ENCODE assay signal across 1 cellular context in genomic region chr16:70438325-70438982, GRCh38.
TF ChIP-seq lines count a peak whose summit lies in the region.

No MANE protein-coding gene starts in this region.

TF ChIP-seq in HepG2, 621 proteins besides CTCF, POLR2A, EP300 and RAD21 (continued from another document and continues in another):
- no peak for TF ChIP-seq ZGPAT (CRISPR knock-in tag; IDR thresholded peaks at IDR 0.05)
- TF ChIP-seq TCF12 (IDR thresholded peaks at IDR 0.05) = no peak
- TF ChIP-seq TCF12 (CRISPR knock-in tag; IDR thresholded peaks at IDR 0.05) = no peak
- no peak for TF ChIP-seq ZEB1 (IDR thresholded peaks at IDR 0.05; ENCODE audit: insufficient replicate concordance, low read depth)
- TF ChIP-seq ZNF414 (CRISPR knock-in tag; IDR thresholded peaks at IDR 0.05) = no peak
- no peak for TF ChIP-seq RNF2 (conservative IDR thresholded peaks at IDR 0.05; ENCODE audit: low read depth)
- TF ChIP-seq, protein P1, sequence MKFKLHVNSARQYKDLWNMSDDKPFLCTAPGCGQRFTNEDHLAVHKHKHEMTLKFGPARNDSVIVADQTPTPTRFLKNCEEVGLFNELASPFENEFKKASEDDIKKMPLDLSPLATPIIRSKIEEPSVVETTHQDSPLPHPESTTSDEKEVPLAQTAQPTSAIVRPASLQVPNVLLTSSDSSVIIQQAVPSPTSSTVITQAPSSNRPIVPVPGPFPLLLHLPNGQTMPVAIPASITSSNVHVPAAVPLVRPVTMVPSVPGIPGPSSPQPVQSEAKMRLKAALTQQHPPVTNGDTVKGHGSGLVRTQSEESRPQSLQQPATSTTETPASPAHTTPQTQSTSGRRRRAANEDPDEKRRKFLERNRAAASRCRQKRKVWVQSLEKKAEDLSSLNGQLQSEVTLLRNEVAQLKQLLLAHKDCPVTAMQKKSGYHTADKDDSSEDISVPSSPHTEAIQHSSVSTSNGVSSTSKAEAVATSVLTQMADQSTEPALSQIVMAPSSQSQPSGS (CRISPR knock-in tag; IDR thresholded peaks at IDR 0.05) = no peak
- TF ChIP-seq ZSCAN20 (CRISPR knock-in tag; IDR thresholded peaks at IDR 0.05; ENCODE audit: borderline replicate concordance) = no peak
- TF ChIP-seq GFI1 (CRISPR knock-in tag; IDR thresholded peaks at IDR 0.05; ENCODE audit: borderline replicate concordance) = 0 out of 2 replicates have a peak, but pooled peaks have one; percentile 6
- no peak for TF ChIP-seq ZXDC (CRISPR knock-in tag; IDR thresholded peaks at IDR 0.05)
- no peak for TF ChIP-seq PRMT3 (CRISPR knock-in tag; IDR thresholded peaks at IDR 0.05; ENCODE audit: borderline replicate concordance, low read depth)
- TF ChIP-seq ZNF354B (CRISPR knock-in tag; IDR thresholded peaks at IDR 0.05) = no peak
- TF ChIP-seq PRDM15 (CRISPR knock-in tag; IDR thresholded peaks at IDR 0.05) = no peak
- TF ChIP-seq HNRNPUL1 (IDR thresholded peaks at IDR 0.05; ENCODE audit: low read depth, low read length) = no peak
- TF ChIP-seq, protein P2, sequence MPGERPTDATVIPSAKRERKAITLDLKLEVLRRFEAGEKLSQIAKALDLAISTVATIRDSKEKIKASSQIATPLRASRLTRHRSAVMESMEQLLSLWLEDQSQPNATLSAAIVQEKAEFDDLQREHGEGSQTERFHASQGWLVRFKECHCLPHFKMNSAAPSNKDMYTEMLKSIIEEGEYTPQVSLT (CRISPR knock-in tag; IDR thresholded peaks at IDR 0.05; ENCODE audit: borderline replicate concordance, low read depth) = no peak
- TF ChIP-seq, protein P3, sequence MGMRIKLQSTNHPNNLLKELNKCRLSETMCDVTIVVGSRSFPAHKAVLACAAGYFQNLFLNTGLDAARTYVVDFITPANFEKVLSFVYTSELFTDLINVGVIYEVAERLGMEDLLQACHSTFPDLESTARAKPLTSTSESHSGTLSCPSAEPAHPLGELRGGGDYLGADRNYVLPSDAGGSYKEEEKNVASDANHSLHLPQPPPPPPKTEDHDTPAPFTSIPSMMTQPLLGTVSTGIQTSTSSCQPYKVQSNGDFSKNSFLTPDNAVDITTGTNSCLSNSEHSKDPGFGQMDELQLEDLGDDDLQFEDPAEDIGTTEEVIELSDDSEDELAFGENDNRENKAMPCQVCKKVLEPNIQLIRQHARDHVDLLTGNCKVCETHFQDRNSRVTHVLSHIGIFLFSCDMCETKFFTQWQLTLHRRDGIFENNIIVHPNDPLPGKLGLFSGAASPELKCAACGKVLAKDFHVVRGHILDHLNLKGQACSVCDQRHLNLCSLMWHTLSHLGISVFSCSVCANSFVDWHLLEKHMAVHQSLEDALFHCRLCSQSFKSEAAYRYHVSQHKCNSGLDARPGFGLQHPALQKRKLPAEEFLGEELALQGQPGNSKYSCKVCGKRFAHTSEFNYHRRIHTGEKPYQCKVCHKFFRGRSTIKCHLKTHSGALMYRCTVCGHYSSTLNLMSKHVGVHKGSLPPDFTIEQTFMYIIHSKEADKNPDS (CRISPR knock-in tag; IDR thresholded peaks at IDR 0.05) = no peak
- TF ChIP-seq ZNF556 (CRISPR knock-in tag; IDR thresholded peaks at IDR 0.05; ENCODE audit: borderline replicate concordance) = no peak
- no peak for TF ChIP-seq SNRNP70 (IDR thresholded peaks at IDR 0.05; ENCODE audit: low read depth, low read length)
- TF ChIP-seq KDM5B (CRISPR knock-in tag; IDR thresholded peaks at IDR 0.05; ENCODE audit: borderline replicate concordance) = no peak
- TF ChIP-seq LRRFIP1 (CRISPR knock-in tag; conservative IDR thresholded peaks at IDR 0.05) = no peak
- no peak for TF ChIP-seq RXRB (CRISPR knock-in tag; IDR thresholded peaks at IDR 0.05; ENCODE audit: borderline replicate concordance)
- no peak for TF ChIP-seq ZBTB21 (CRISPR knock-in tag; IDR thresholded peaks at IDR 0.05)
- no peak for TF ChIP-seq NCOA5 (CRISPR knock-in tag; IDR thresholded peaks at IDR 0.05)
- TF ChIP-seq, protein P4, sequence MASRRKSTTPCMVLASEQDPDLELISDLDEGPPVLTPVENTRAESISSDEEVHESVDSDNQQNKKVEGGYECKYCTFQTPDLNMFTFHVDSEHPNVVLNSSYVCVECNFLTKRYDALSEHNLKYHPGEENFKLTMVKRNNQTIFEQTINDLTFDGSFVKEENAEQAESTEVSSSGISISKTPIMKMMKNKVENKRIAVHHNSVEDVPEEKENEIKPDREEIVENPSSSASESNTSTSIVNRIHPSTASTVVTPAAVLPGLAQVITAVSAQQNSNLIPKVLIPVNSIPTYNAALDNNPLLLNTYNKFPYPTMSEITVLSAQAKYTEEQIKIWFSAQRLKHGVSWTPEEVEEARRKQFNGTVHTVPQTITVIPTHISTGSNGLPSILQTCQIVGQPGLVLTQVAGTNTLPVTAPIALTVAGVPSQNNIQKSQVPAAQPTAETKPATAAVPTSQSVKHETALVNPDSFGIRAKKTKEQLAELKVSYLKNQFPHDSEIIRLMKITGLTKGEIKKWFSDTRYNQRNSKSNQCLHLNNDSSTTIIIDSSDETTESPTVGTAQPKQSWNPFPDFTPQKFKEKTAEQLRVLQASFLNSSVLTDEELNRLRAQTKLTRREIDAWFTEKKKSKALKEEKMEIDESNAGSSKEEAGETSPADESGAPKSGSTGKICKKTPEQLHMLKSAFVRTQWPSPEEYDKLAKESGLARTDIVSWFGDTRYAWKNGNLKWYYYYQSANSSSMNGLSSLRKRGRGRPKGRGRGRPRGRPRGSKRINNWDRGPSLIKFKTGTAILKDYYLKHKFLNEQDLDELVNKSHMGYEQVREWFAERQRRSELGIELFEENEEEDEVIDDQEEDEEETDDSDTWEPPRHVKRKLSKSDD (CRISPR knock-in tag; IDR thresholded peaks at IDR 0.05; ENCODE audit: low read depth) = no peak
- TF ChIP-seq ZNF570 (CRISPR knock-in tag; IDR thresholded peaks at IDR 0.05; ENCODE audit: borderline replicate concordance) = no peak
- TF ChIP-seq RXRA (CRISPR knock-in tag; IDR thresholded peaks at IDR 0.05) = no peak
- TF ChIP-seq FOSL2 (CRISPR knock-in tag; IDR thresholded peaks at IDR 0.05) = no peak
- no peak for TF ChIP-seq BRCA1 (CRISPR knock-in tag; IDR thresholded peaks at IDR 0.05)
- TF ChIP-seq ZNF460 (CRISPR knock-in tag; IDR thresholded peaks at IDR 0.05; ENCODE audit: borderline replicate concordance) = no peak
- TF ChIP-seq ZNF672 (CRISPR knock-in tag; IDR thresholded peaks at IDR 0.05) = no peak
- TF ChIP-seq U2AF1 (optimal IDR thresholded peaks at IDR 0.05; ENCODE audit: low read depth, low read length) = no peak
- TF ChIP-seq DPF2 (CRISPR knock-in tag; IDR thresholded peaks at IDR 0.05; ENCODE audit: borderline replicate concordance, low read depth) = no peak
- TF ChIP-seq, protein P5, sequence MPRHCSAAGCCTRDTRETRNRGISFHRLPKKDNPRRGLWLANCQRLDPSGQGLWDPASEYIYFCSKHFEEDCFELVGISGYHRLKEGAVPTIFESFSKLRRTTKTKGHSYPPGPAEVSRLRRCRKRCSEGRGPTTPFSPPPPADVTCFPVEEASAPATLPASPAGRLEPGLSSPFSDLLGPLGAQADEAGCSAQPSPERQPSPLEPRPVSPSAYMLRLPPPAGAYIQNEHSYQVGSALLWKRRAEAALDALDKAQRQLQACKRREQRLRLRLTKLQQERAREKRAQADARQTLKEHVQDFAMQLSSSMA (CRISPR knock-in tag; IDR thresholded peaks at IDR 0.05) = no peak
- no peak for TF ChIP-seq GZF1 (CRISPR knock-in tag; IDR thresholded peaks at IDR 0.05)
- TF ChIP-seq MEIS1 (CRISPR knock-in tag; IDR thresholded peaks at IDR 0.05; ENCODE audit: borderline replicate concordance) = no peak
- TF ChIP-seq NR2F1 (CRISPR knock-in tag; IDR thresholded peaks at IDR 0.05) = no peak
- TF ChIP-seq TP53 (CRISPR knock-in tag; conservative IDR thresholded peaks at IDR 0.05) = no peak
- no peak for TF ChIP-seq ZNF124 (CRISPR knock-in tag; IDR thresholded peaks at IDR 0.05)
- TF ChIP-seq THYN1 (CRISPR knock-in tag; IDR thresholded peaks at IDR 0.05; ENCODE audit: borderline replicate concordance, low read depth) = no peak
- TF ChIP-seq ZNF326 (CRISPR knock-in tag; IDR thresholded peaks at IDR 0.05; ENCODE audit: borderline replicate concordance) = no peak
- no peak for TF ChIP-seq CC2D1A (CRISPR knock-in tag; IDR thresholded peaks at IDR 0.05)
- no peak for TF ChIP-seq HNF1B (CRISPR knock-in tag; IDR thresholded peaks at IDR 0.05)
- TF ChIP-seq ZNF879 (CRISPR knock-in tag; IDR thresholded peaks at IDR 0.05) = no peak
- no peak for TF ChIP-seq SYNCRIP (IDR thresholded peaks at IDR 0.05; ENCODE audit: insufficient read depth, low read depth, low read length)
